In the genomic region with DNA sequence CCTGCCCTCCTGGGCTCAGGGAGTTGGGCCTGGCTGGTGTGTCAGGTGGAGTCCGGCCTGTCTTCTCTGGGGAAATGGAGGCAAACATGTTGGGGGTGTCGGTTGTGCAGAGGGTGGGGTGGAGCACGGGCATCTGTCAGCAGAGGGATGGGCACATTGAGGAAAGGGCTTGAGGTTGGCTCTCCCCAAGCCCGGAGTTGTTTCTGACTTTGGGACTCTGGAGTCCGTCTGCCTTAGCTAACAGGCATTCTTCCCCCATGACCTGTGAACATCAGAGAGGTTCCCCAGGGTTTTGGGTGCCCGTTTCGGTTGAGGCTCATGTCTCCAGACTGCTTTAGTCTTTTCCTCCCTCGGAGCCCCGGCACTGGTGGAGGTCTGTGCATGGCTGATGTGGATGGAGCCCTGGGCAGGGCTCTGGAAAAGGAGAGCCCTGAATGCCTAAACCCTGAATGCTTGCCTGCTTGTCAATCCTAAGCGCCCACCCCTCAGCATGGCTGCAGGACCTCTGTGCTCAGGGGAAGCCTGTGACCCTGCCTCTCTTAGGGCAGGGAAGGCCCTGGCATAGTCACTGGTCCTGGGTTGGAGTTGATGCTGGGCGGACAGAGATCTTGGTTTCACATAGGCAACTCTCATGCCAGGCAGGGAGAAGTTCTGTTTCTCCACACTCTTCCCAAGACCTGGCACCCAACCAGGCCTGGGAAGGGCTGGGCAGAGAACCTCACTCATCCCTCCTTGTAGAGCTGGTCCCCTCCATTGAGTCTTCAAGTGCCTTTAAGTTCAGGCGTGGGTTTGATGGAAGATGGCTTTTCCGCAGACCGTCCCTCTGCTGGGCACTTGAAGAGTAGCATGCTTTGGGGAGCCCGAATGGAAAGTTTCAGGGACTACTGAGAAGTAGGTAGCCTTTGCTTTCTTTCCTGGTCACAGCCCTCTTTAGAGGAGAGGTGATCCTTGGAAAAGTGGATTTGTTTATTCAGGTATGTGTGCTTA, we compare ENCODE assay signal across 1 cellular context.
TF ChIP-seq lines count a peak whose summit lies in the region.

No MANE protein-coding gene starts in this region.

TF ChIP-seq in GM23338, 12 proteins besides CTCF, POLR2A, EP300 and RAD21 (continued from another document):
- TF ChIP-seq, protein P1, sequence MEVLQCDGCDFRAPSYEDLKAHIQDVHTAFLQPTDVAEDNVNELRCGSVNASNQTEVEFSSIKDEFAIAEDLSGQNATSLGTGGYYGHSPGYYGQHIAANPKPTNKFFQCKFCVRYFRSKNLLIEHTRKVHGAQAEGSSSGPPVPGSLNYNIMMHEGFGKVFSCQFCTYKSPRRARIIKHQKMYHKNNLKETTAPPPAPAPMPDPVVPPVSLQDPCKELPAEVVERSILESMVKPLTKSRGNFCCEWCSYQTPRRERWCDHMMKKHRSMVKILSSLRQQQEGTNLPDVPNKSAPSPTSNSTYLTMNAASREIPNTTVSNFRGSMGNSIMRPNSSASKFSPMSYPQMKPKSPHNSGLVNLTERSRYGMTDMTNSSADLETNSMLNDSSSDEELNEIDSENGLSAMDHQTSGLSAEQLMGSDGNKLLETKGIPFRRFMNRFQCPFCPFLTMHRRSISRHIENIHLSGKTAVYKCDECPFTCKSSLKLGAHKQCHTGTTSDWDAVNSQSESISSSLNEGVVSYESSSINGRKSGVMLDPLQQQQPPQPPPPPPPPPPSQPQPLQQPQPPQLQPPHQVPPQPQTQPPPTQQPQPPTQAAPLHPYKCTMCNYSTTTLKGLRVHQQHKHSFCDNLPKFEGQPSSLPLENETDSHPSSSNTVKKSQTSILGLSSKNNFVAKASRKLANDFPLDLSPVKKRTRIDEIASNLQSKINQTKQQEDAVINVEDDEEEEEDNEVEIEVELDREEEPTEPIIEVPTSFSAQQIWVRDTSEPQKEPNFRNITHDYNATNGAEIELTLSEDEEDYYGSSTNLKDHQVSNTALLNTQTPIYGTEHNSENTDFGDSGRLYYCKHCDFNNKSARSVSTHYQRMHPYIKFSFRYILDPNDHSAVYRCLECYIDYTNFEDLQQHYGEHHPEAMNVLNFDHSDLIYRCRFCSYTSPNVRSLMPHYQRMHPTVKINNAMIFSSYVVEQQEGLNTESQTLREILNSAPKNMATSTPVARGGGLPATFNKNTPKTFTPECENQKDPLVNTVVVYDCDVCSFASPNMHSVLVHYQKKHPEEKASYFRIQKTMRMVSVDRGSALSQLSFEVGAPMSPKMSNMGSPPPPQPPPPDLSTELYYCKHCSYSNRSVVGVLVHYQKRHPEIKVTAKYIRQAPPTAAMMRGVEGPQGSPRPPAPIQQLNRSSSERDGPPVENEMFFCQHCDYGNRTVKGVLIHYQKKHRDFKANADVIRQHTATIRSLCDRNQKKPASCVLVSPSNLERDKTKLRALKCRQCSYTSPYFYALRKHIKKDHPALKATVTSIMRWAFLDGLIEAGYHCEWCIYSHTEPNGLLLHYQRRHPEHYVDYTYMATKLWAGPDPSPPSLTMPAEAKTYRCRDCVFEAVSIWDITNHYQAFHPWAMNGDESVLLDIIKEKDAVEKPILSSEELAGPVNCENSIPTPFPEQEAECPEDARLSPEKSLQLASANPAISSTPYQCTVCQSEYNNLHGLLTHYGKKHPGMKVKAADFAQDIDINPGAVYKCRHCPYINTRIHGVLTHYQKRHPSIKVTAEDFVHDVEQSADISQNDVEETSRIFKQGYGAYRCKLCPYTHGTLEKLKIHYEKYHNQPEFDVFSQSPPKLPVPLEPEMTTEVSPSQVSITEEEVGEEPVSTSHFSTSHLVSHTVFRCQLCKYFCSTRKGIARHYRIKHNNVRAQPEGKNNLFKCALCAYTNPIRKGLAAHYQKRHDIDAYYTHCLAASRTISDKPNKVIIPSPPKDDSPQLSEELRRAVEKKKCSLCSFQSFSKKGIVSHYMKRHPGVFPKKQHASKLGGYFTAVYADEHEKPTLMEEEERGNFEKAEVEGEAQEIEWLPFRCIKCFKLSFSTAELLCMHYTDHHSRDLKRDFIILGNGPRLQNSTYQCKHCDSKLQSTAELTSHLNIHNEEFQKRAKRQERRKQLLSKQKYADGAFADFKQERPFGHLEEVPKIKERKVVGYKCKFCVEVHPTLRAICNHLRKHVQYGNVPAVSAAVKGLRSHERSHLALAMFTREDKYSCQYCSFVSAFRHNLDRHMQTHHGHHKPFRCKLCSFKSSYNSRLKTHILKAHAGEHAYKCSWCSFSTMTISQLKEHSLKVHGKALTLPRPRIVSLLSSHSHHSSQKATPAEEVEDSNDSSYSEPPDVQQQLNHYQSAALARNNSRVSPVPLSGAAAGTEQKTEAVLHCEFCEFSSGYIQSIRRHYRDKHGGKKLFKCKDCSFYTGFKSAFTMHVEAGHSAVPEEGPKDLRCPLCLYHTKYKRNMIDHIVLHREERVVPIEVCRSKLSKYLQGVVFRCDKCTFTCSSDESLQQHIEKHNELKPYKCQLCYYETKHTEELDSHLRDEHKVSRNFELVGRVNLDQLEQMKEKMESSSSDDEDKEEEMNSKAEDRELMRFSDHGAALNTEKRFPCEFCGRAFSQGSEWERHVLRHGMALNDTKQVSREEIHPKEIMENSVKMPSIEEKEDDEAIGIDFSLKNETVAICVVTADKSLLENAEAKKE (CRISPR knock-in tag; IDR thresholded peaks at IDR 0.05) = no peak
- no peak for TF ChIP-seq ZNF331 (CRISPR knock-in tag; IDR thresholded peaks at IDR 0.05; ENCODE audit: low read depth)
- TF ChIP-seq POLR2AphosphoS5 (IDR thresholded peaks at IDR 0.05; ENCODE audit: low read depth) = no peak
- no peak for TF ChIP-seq ZNF114 (CRISPR knock-in tag; IDR thresholded peaks at IDR 0.05)
- no peak for TF ChIP-seq ETS1 (IDR thresholded peaks at IDR 0.05)
- no peak for TF ChIP-seq NANOG (IDR thresholded peaks at IDR 0.05; ENCODE audit: borderline replicate concordance)
- no peak for TF ChIP-seq REST (IDR thresholded peaks at IDR 0.05; ENCODE audit: unreplicated experiment)
- no peak for TF ChIP-seq EZH2phosphoT487 (IDR thresholded peaks at IDR 0.05; ENCODE audit: unreplicated experiment)
- no peak for TF ChIP-seq EZH2 (IDR thresholded peaks at IDR 0.05; ENCODE audit: low read depth, unreplicated experiment)
- no peak for TF ChIP-seq CREB1 (CRISPR knock-in tag; IDR thresholded peaks at IDR 0.05; ENCODE audit: low read depth)
- no peak for TF ChIP-seq STAT1 (IDR thresholded peaks at IDR 0.05; ENCODE audit: unreplicated experiment)
